Comparison of ENCODE assay signal across 1 cellular context in genomic region chr2:98912957-98913915, GRCh38.
TF ChIP-seq lines count a peak whose summit lies in the region.

No MANE protein-coding gene starts in this region.

TF ChIP-seq in IMR-90, 13 proteins besides CTCF, POLR2A, EP300 and RAD21:
- no peak for TF ChIP-seq SMC3 (IDR thresholded peaks at IDR 0.05; ENCODE audit: low read depth, low read length)
- no peak for TF ChIP-seq MAFK (IDR thresholded peaks at IDR 0.05; ENCODE audit: low read depth, low read length)
- no peak for TF ChIP-seq MAZ (IDR thresholded peaks at IDR 0.05; ENCODE audit: borderline replicate concordance, low read depth, low read length)
- no peak for TF ChIP-seq BHLHE40 (IDR thresholded peaks at IDR 0.05; ENCODE audit: low read depth, low read length)
- no peak for TF ChIP-seq FOS (IDR thresholded peaks at IDR 0.05; ENCODE audit: low read depth, low read length)
- no peak for TF ChIP-seq CEBPB (IDR thresholded peaks at IDR 0.05; ENCODE audit: low read depth, low read length)
- TF ChIP-seq MXI1 (IDR thresholded peaks at IDR 0.05; ENCODE audit: borderline replicate concordance, low read depth, low read length): no peak
